14 cellular contexts compared by ENCODE assay signal in genomic region chr4:184845367-184846011, GRCh38. TPM values are rescaled to one million over a fixed set of nuclear protein-coding genes. Genes with fewer than 3 reads are reported as not detected.
DNase-seq lines count a peak whose midpoint lies in the region; ATAC-seq, FAIRE-seq and TF ChIP-seq lines count a peak whose summit lies in the region.
"Had no signal": no experiment of that assay in that cellular context is flagged by ENCODE, and none has a peak within 500 bp of the region (broad histone marks: within the 10 kb centered on the region; RNA-seq: fewer than 3 reads in every experiment).

No MANE protein-coding gene starts in this region.

- CTCF ChIA-PET in activated CD8-positive, alpha-beta memory T cell treated with anti-CD3 and anti-CD28 coated beads, Interleukin-2, amount 10 ng/mL, durations not matched to agents 7 days and 5 days (lab: Charles Lee): interaction anchor here (1.1 to 1.5 kb wide), 2 partner anchors 11 to 19 kb away, joined by 3 to 4 read pairs; no protein-coding TSS in a partner anchor
- CTCF ChIA-PET in RWPE1 (lab: Yijun Ruan, JAX): interaction anchor here (0.6 to 1.2 kb wide), 3 partner anchors 52 to 533 kb away, joined by 3 to 5 read pairs (median 3); no protein-coding TSS in a partner anchor

- no peaks in the 10 kb centered on the region for H3K9me3 Mint-ChIP-seq in activated CD8-positive, alpha-beta memory T cell treated with anti-CD3 and anti-CD28 coated beads, Interleukin-2, amount 10 ng/mL, durations not matched to agents 7 days and 5 days (ENCODE audit: low read depth)

- FAIRE-seq in urothelium cell line (lab: Jason Lieb, UNC): no peak
- FAIRE-seq: A204.1 had no signal

- no peak overlapping the region for H3K27ac Mint-ChIP-seq in activated CD8-positive, alpha-beta memory T cell treated with anti-CD3 and anti-CD28 coated beads, Interleukin-2, amount 10 ng/mL, durations not matched to agents 7 days and 5 days

- TF ChIP-seq CTCF in RWPE1 (conservative IDR thresholded peaks at IDR 0.05; ENCODE audit: low read depth): no peak
- TF ChIP-seq CTCF in fibroblast of mammary gland (conservative IDR thresholded peaks at IDR 0.05; ENCODE audit: control insufficient read depth, insufficient read depth, low read depth, low read length): no peak

- DNase-seq in activated CD8-positive, alpha-beta memory T cell treated with anti-CD3 and anti-CD28 coated beads, Interleukin-2, amount 10 ng/mL, durations not matched to agents 7 days and 5 days: peak; percentile 5
- DNase-seq in activated CD8-positive, alpha-beta memory T cell treated with anti-CD3 and anti-CD28 coated beads, Interleukin-2, amount 50 U/mL, for 48 hours: no peak
- DNase-seq in RWPE1 (ENCODE audit: low spot score): peak; percentile 17
- DNase-seq in fibroblast of mammary gland (ENCODE audit: low read depth): peak; percentile 51
- DNase-seq in urothelium cell line (ENCODE audit: low spot score): peak; percentile 39
- no peak for DNase-seq in NCI-H774 (lab: John Stamatoyannopoulos, UW)
- DNase-seq in GDM1 (lab: John Stamatoyannopoulos, UW): no peak
- DNase-seq: activated CD4-positive, alpha-beta T cell treated with anti-CD3 and anti-CD28 coated beads, Interleukin-2, amount 50 U/mL, for 48 hours; adrenal gland; NCI-H2081 treated with DMSO at 0.1 percent for 48 hours; stimulated activated CD4-positive, alpha-beta T cell treated with anti-CD3 and anti-CD28 coated beads, Interleukin-2, amount 100 ng/mL, for 24 hours had no signal

- H3K36me3 Mint-ChIP-seq in activated CD8-positive, alpha-beta memory T cell treated with anti-CD3 and anti-CD28 coated beads, Interleukin-2, amount 10 ng/mL, durations not matched to agents 7 days and 5 days: no peaks in the 10 kb centered on the region

- peaks cover 31% of the 10 kb centered on the region for H3K27me3 Mint-ChIP-seq in activated CD8-positive, alpha-beta memory T cell treated with anti-CD3 and anti-CD28 coated beads, Interleukin-2, amount 10 ng/mL, durations not matched to agents 7 days and 5 days

- ATAC-seq in activated CD8-positive, alpha-beta memory T cell treated with anti-CD3 and anti-CD28 coated beads, Interleukin-2, amount 10 ng/mL, durations not matched to agents 7 days and 5 days: no peak
- ATAC-seq in HG02610 (IDR thresholded peaks at IDR 0.05; ENCODE audit: unreplicated experiment): no peak

- no peak overlapping the region for H3K4me3 Mint-ChIP-seq in activated CD8-positive, alpha-beta memory T cell treated with anti-CD3 and anti-CD28 coated beads, Interleukin-2, amount 10 ng/mL, durations not matched to agents 7 days and 5 days

- peaks cover 17% of the 10 kb centered on the region for H3K4me1 Mint-ChIP-seq in activated CD8-positive, alpha-beta memory T cell treated with anti-CD3 and anti-CD28 coated beads, Interleukin-2, amount 10 ng/mL, durations not matched to agents 7 days and 5 days

- POLR2A ChIA-PET in RWPE1 (lab: Yijun Ruan, JAX; ENCODE audit: low non-redundant PET): no interaction called here

- no peak overlapping the region for H3K4me3 ChIP-seq in fibroblast of mammary gland (ENCODE audit: control insufficient read depth, low read depth, low read length)
- H3K4me3 ChIP-seq: adrenal gland, SJCRH30 had no signal

- peak overlapping the region; percentile 47 for H3K27ac ChIP-seq in RWPE1
- H3K27ac ChIP-seq: adrenal gland, SJCRH30 had no signal

RNA-seq across cellular contexts. Expression of gene ACSL1, which starts 19.7 kb away (rescaled TPM):
- 10 to 100 TPM; 13.8 to 26.0 TPM for total RNA-seq in activated CD8-positive, alpha-beta memory T cell treated with anti-CD3 and anti-CD28 coated beads, Interleukin-2, amount 10 ng/mL, durations not matched to agents 7 days and 5 days

Comparison
In these comparisons a context has a peak if more than half of its experiments do, and no peak if none do; other contexts are left out.
1. DNase-seq: peak in activated CD8-positive, alpha-beta memory T cell treated with anti-CD3 and anti-CD28 coated beads, Interleukin-2, amount 10 ng/mL, durations not matched to agents 7 days and 5 days (single experiment), RWPE1 (single experiment), fibroblast of mammary gland (single experiment) and urothelium cell line (single experiment); none in activated CD8-positive, alpha-beta memory T cell treated with anti-CD3 and anti-CD28 coated beads, Interleukin-2, amount 50 U/mL, for 48 hours (single experiment), NCI-H774 (single experiment) and GDM1 (single experiment).